ENCODE assay signal across 8 cellular contexts in genomic region chr17:40541060-40541872, GRCh38. TPM values are rescaled to one million over a fixed set of nuclear protein-coding genes. Genes with fewer than 3 reads are reported as not detected.
DNase-seq lines count a peak whose midpoint lies in the region; ATAC-seq and TF ChIP-seq lines count a peak whose summit lies in the region.

No MANE protein-coding gene starts in this region.

- H3K27me3 Mint-ChIP-seq in activated T-helper 2 cell treated with anti-CD3 and anti-CD28 coated beads, Interferon-gamma antibody, Interleukin-2, Interleukin-4, amounts not matched to agents 10 μg/mL and 5 μg/mL and 100 μg/mL, durations not matched to agents 14 hours and 24 hours and 36 hours (ENCODE audit: low read depth) = no peaks in the 10 kb centered on the region

- no peaks in the 10 kb centered on the region for H3K9me3 ChIP-seq in OCI-LY3 (ENCODE audit: insufficient read depth, low read length)

- H3K9me3 Mint-ChIP-seq in activated T-helper 2 cell treated with anti-CD3 and anti-CD28 coated beads, Interferon-gamma antibody, Interleukin-2, Interleukin-4, amounts not matched to agents 10 μg/mL and 5 μg/mL and 100 μg/mL, durations not matched to agents 14 hours and 24 hours and 36 hours = no peaks in the 10 kb centered on the region

- peak overlapping the region; percentile 89 for H3K4me2 ChIP-seq in OCI-LY3 (ENCODE audit: low read length)

- H3K27me3 ChIP-seq in OCI-LY3 (ENCODE audit: low read depth, low read length) (no peaks in the 10 kb centered on the region), layer of hippocampus (ENCODE audit: control insufficient read depth, insufficient read depth, low read length) (no peaks in the 10 kb centered on the region)

- H3K36me3 ChIP-seq in OCI-LY3 (replicated peaks; ENCODE audit: low read depth, low read length) = no peaks in the 10 kb centered on the region

- peaks cover 3% of the 10 kb centered on the region for H3K36me3 Mint-ChIP-seq in activated T-helper 2 cell treated with anti-CD3 and anti-CD28 coated beads, Interferon-gamma antibody, Interleukin-2, Interleukin-4, amounts not matched to agents 10 μg/mL and 5 μg/mL and 100 μg/mL, durations not matched to agents 14 hours and 24 hours and 36 hours (ENCODE audit: low read depth)

- peak overlapping the region; percentile 53 for H3K4me3 Mint-ChIP-seq in activated T-helper 2 cell treated with anti-CD3 and anti-CD28 coated beads, Interferon-gamma antibody, Interleukin-2, Interleukin-4, amounts not matched to agents 10 μg/mL and 5 μg/mL and 100 μg/mL, durations not matched to agents 14 hours and 24 hours and 36 hours (ENCODE audit: low read depth)

- H3K9ac ChIP-seq in OCI-LY3 (ENCODE audit: low read length) = peak overlapping the region; percentile 85; the same call in 1 of the 2 replicates

- ATAC-seq in GM19397 (IDR thresholded peaks at IDR 0.05; ENCODE audit: unreplicated experiment) (no peak), GM19463 (IDR thresholded peaks at IDR 0.05; ENCODE audit: unreplicated experiment) (no peak)

- H2AFZ ChIP-seq in OCI-LY3 (ENCODE audit: low read depth, low read length) = no peak overlapping the region

- peak; percentile 78 for DNase-seq in activated T-helper 2 cell treated with anti-CD3 and anti-CD28 coated beads, Interferon-gamma antibody, Interleukin-2, Interleukin-4, amounts not matched to agents 10 μg/mL and 5 μg/mL and 100 μg/mL, durations not matched to agents 14 hours and 24 hours and 36 hours (ENCODE audit: low spot score)
- peak; percentile 73 for DNase-seq in stimulated activated CD8-positive, alpha-beta memory T cell treated with anti-CD3 and anti-CD28 coated beads, Interleukin-4, amount 100 ng/mL, for 24 hours (ENCODE audit: low read depth)
- DNase-seq in retina (no peak), epidermal melanocyte (ENCODE audit: insufficient read length, low spot score) (no peak)

- H3K27ac ChIP-seq in OCI-LY3 (ENCODE audit: low read length) (peak overlapping the region; percentile 95), layer of hippocampus (ENCODE audit: low read depth, low read length) (peak overlapping the region; percentile 66)

- peaks cover 72% of the 10 kb centered on the region for H3K4me1 Mint-ChIP-seq in activated T-helper 2 cell treated with anti-CD3 and anti-CD28 coated beads, Interferon-gamma antibody, Interleukin-2, Interleukin-4, amounts not matched to agents 10 μg/mL and 5 μg/mL and 100 μg/mL, durations not matched to agents 14 hours and 24 hours and 36 hours (ENCODE audit: low read depth)

- peak overlapping the region; percentile 68; the same call in 1 of the 2 replicates for H3K4me3 ChIP-seq in OCI-LY3 (ENCODE audit: low read length)

- H3K27ac Mint-ChIP-seq in activated T-helper 2 cell treated with anti-CD3 and anti-CD28 coated beads, Interferon-gamma antibody, Interleukin-2, Interleukin-4, amounts not matched to agents 10 μg/mL and 5 μg/mL and 100 μg/mL, durations not matched to agents 14 hours and 24 hours and 36 hours = peak overlapping the region; percentile 94

- intact Hi-C loops in activated T-helper 2 cell treated with anti-CD3 and anti-CD28 coated beads, Interferon-gamma antibody, Interleukin-2, Interleukin-4, amounts not matched to agents 10 μg/mL and 5 μg/mL and 100 μg/mL, durations not matched to agents 14 hours and 24 hours and 36 hours (cut with micrococcal nuclease) = loop anchor here (1.0 to 10.0 kb wide), 5 partner anchors 8 to 864 kb away; no protein-coding TSS in a partner anchor

- TF ChIP-seq CTCF in OCI-LY3 (IDR thresholded peaks at IDR 0.05; ENCODE audit: low read depth, low read length) = no peak

- peaks cover 57% of the 10 kb centered on the region for H3K4me1 ChIP-seq in OCI-LY3 (ENCODE audit: low read length)

- no peaks in the 10 kb centered on the region for H4K20me1 ChIP-seq in OCI-LY3 (ENCODE audit: insufficient read depth, low read length)

- peaks cover 6% of the 10 kb centered on the region; the same call in 1 of the 2 replicates for H3K79me2 ChIP-seq in OCI-LY3 (ENCODE audit: low read length)

RNA-seq across cellular contexts. Expression of gene CCR7, which starts 24.0 kb away (rescaled TPM):
- total RNA-seq in activated T-helper 2 cell treated with anti-CD3 and anti-CD28 coated beads, Interferon-gamma antibody, Interleukin-2, Interleukin-4, amounts not matched to agents 10 μg/mL and 5 μg/mL and 100 μg/mL, durations not matched to agents 14 hours and 24 hours and 36 hours = 367 and 374 TPM in 2 replicates

RNA-seq across cellular contexts. Expression of gene TNS4, which starts 39.8 kb away (rescaled TPM):
- 8.7 and 9.0 TPM in 2 replicates for total RNA-seq in activated T-helper 2 cell treated with anti-CD3 and anti-CD28 coated beads, Interferon-gamma antibody, Interleukin-2, Interleukin-4, amounts not matched to agents 10 μg/mL and 5 μg/mL and 100 μg/mL, durations not matched to agents 14 hours and 24 hours and 36 hours

Comparison
In these comparisons a context has a peak if more than half of its experiments do, and no peak if none do; other contexts are left out.
1. DNase-seq: peak in activated T-helper 2 cell treated with anti-CD3 and anti-CD28 coated beads, Interferon-gamma antibody, Interleukin-2, Interleukin-4, amounts not matched to agents 10 μg/mL and 5 μg/mL and 100 μg/mL, durations not matched to agents 14 hours and 24 hours and 36 hours (single experiment) and stimulated activated CD8-positive, alpha-beta memory T cell treated with anti-CD3 and anti-CD28 coated beads, Interleukin-4, amount 100 ng/mL, for 24 hours (single experiment); none in retina (single experiment) and epidermal melanocyte (single experiment).